In the genomic region with DNA sequence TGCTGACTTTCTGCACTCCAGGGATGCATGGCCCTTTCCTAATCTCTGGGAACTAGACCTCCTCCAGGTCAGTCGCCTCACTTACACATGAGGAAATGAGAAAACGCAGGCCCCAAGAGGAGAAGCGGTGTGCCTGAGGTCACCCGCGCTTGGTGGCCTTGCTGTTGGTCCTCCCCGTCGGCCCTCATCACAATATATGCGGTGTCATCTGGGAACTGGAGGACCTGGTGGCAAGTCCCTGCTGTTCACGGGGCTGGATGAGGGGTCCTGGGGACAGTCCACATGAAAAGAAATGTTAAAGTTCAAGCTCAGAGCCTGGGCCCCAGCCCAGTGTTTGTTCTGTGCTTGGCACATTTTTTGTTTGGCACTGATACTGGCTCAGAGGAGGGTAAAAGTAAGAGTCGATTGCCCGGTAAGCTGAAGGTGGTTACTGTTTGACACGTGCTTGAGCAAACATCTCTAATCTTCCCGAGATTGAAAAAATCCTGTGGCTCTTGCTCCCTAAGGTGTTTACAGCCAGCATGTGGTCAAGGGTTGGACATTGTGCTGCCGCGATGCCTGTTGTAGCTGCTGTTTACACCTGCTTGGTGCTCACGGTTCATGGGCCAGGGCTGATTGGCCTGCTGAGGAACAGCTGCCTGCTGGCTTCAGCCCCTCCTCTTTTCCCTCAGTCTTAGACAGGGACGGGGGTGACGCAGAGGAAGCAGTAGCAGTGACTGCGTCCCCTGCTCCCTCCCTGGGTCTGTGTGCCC, we compare ENCODE assay signal across 10 cellular contexts. TPM values are rescaled to one million over a fixed set of nuclear protein-coding genes. Genes with fewer than 3 reads are reported as not detected.
DNase-seq lines count a peak whose midpoint lies in the region; ATAC-seq and TF ChIP-seq lines count a peak whose summit lies in the region.
"Had no signal": no experiment of that assay in that cellular context is flagged by ENCODE, and none has a peak within 500 bp of the region (broad histone marks: within the 10 kb centered on the region; RNA-seq: fewer than 3 reads in every experiment).

No MANE protein-coding gene starts in this region.

- no peak for TF ChIP-seq CTCF in colonic mucosa (IDR thresholded peaks at IDR 0.05)

- no peaks in the 10 kb centered on the region for H3K36me3 ChIP-seq in colonic mucosa

- no peaks in the 10 kb centered on the region for H3K27me3 ChIP-seq in colonic mucosa

- no peak overlapping the region for H3K27ac Mint-ChIP-seq in activated CD4-positive, alpha-beta T cell treated with anti-CD3 and anti-CD28 coated beads, Interleukin-2, amount 10 ng/mL, durations not matched to agents 7 days and 5 days

- no peaks in the 10 kb centered on the region for H3K27me3 Mint-ChIP-seq in activated CD4-positive, alpha-beta T cell treated with anti-CD3 and anti-CD28 coated beads, Interleukin-2, amount 10 ng/mL, durations not matched to agents 7 days and 5 days

- H3K9ac ChIP-seq in colonic mucosa (ENCODE audit: low read depth in 2 of 2, low read length in 2 of 2) = peak overlapping the region in 1 of 2 donors; percentile 85

- CTCF ChIA-PET in activated CD4-positive, alpha-beta T cell treated with anti-CD3 and anti-CD28 coated beads, Interleukin-2, amount 10 ng/mL, durations not matched to agents 7 days and 5 days (lab: Charles Lee) = interaction anchor here (0.8 kb wide), 1 partner anchor 42 kb away, joined by 3 read pairs; no protein-coding TSS in a partner anchor

- H3K36me3 Mint-ChIP-seq in activated CD4-positive, alpha-beta T cell treated with anti-CD3 and anti-CD28 coated beads, Interleukin-2, amount 10 ng/mL, durations not matched to agents 7 days and 5 days (ENCODE audit: low read depth) = peaks cover 5% of the 10 kb centered on the region

- H3K4me3 Mint-ChIP-seq in activated CD4-positive, alpha-beta T cell treated with anti-CD3 and anti-CD28 coated beads, Interleukin-2, amount 10 ng/mL, durations not matched to agents 7 days and 5 days = no peak overlapping the region

- peaks cover 38% of the 10 kb centered on the region for H3K4me1 ChIP-seq in colonic mucosa

- intact Hi-C loops in colonic mucosa (cut with DNase I) = loop anchor here (5.0 kb wide), 1 partner anchor 42 kb away; no protein-coding TSS in a partner anchor

- DNase-seq in CD1c-positive myeloid dendritic cell (ENCODE audit: extremely low spot score) (peak; percentile 13), NCI-H1092 treated with DMSO at 0.1 percent for 48 hours (lab: John Stamatoyannopoulos, UW) (peak; percentile 94), colonic mucosa (peak; percentile 85), mucosa of gallbladder (ENCODE audit: low spot score) (peak; percentile 91), kidney glomerular epithelial cell (lab: John Stamatoyannopoulos, UW) (no peak)
- DNase-seq in stimulated activated CD4-positive, alpha-beta T cell treated with anti-CD3 and anti-CD28 coated beads, Interleukin-2, amount 100 ng/mL, for 24 hours = no peak
- DNase-seq in activated CD4-positive, alpha-beta T cell treated with anti-CD3 and anti-CD28 coated beads, Interleukin-2, amount 10 ng/mL, durations not matched to agents 7 days and 5 days = no peak
- DNase-seq: MM.1S had no signal

- no peaks in the 10 kb centered on the region for H3K9me3 ChIP-seq in colonic mucosa

- H3K4me3 ChIP-seq in colonic mucosa = no peak overlapping the region
- H3K4me3 ChIP-seq: skin epidermis had no signal

- H3K4me1 Mint-ChIP-seq in activated CD4-positive, alpha-beta T cell treated with anti-CD3 and anti-CD28 coated beads, Interleukin-2, amount 10 ng/mL, durations not matched to agents 7 days and 5 days = peaks cover 32% of the 10 kb centered on the region

- no peaks in the 10 kb centered on the region for H3K9me3 Mint-ChIP-seq in activated CD4-positive, alpha-beta T cell treated with anti-CD3 and anti-CD28 coated beads, Interleukin-2, amount 10 ng/mL, durations not matched to agents 7 days and 5 days

- no peak for ATAC-seq in GM21528 (IDR thresholded peaks at IDR 0.05; ENCODE audit: low FRiP score, unreplicated experiment)

- POLR2A ChIA-PET in activated CD4-positive, alpha-beta T cell treated with anti-CD3 and anti-CD28 coated beads, Interleukin-2, amount 10 ng/mL, durations not matched to agents 7 days and 5 days (lab: Charles Lee) = no interaction called here

- peak overlapping the region; percentile 74 for H3K27ac ChIP-seq in colonic mucosa

RNA-seq across cellular contexts. Expression of a gene that starts 5.2 kb away (rescaled TPM):
- total RNA-seq in colonic mucosa (10 to 100 TPM; 56.3 to 58.1 TPM), mucosa of gallbladder (109 TPM)
- 10 to 100 TPM; 22.6 to 25.5 TPM for total RNA-seq in activated CD4-positive, alpha-beta T cell treated with anti-CD3 and anti-CD28 coated beads, Interleukin-2, amount 10 ng/mL, durations not matched to agents 7 days and 5 days

Comparison
In these comparisons a context has a peak if more than half of its experiments do, and no peak if none do; other contexts are left out.
1. DNase-seq: peak in CD1c-positive myeloid dendritic cell (single experiment), NCI-H1092 treated with DMSO at 0.1 percent for 48 hours (single experiment), colonic mucosa (single experiment) and mucosa of gallbladder (single experiment); none in stimulated activated CD4-positive, alpha-beta T cell treated with anti-CD3 and anti-CD28 coated beads, Interleukin-2, amount 100 ng/mL, for 24 hours (0 of 2), activated CD4-positive, alpha-beta T cell treated with anti-CD3 and anti-CD28 coated beads, Interleukin-2, amount 10 ng/mL, durations not matched to agents 7 days and 5 days (single experiment) and kidney glomerular epithelial cell (single experiment).